23 cellular contexts compared by ENCODE assay signal in genomic region chr1:153518562-153518961, GRCh38. TPM values are rescaled to one million over a fixed set of nuclear protein-coding genes. Genes with fewer than 3 reads are reported as not detected.
DNase-seq lines count a peak whose midpoint lies in the region; ATAC-seq, FAIRE-seq and TF ChIP-seq lines count a peak whose summit lies in the region.
"Had no signal": no experiment of that assay in that cellular context is flagged by ENCODE, and none has a peak within 500 bp of the region (broad histone marks: within the 10 kb centered on the region; RNA-seq: fewer than 3 reads in every experiment).

No MANE protein-coding gene starts in this region.

- H4K20me1 ChIP-seq in HepG2 (ENCODE audit: insufficient read depth, low read length), result no peaks in the 10 kb centered on the region

- no peak overlapping the region for H3K4me3 Mint-ChIP-seq in activated T-helper 17 cell treated with anti-CD3 and anti-CD28 coated beads, Interleukin-2, amount 50 U/mL, for 72 hours
- H3K4me3 Mint-ChIP-seq in type B pancreatic cell, result peak overlapping the region; percentile 21
- H3K4me3 Mint-ChIP-seq: activated CD4-positive, alpha-beta memory T cell treated with anti-CD3 and anti-CD28 coated beads, Interleukin-2, amount 10 ng/mL, durations not matched to agents 7 days and 5 days; activated naive CD8-positive, alpha-beta T cell treated with anti-CD3 and anti-CD28 coated beads for 36 hours; stimulated activated naive CD8-positive, alpha-beta T cell treated with anti-CD3 and anti-CD28 coated beads, Interleukin-15, Interleukin-2, amounts not matched to agents 100 ng/mL and 50 ng/mL, for 24 hours had no signal

- H3K27ac ChIP-seq in HepG2 (ENCODE audit: extremely low read length, insufficient read depth, low read length) (no peak overlapping the region), right lobe of liver (no peak overlapping the region), thyroid gland (no peak overlapping the region)
- H3K27ac ChIP-seq: 22Rv1, dorsolateral prefrontal cortex, WERI-Rb-1 had no signal

- no peak for TF ChIP-seq RAD21 in HepG2 (CRISPR knock-in tag; IDR thresholded peaks at IDR 0.05)

- in situ Hi-C loops in HepG2 (cut with HindIII; ENCODE audit: extremely low pct_ligation_motif_present, low pct_unique_long_range_greater_than_20kb), result loop anchor here (10.0 kb wide), 2 partner anchors 226 to 256 kb away; partner anchors contain the start of gene SLC27A3

- H3K9me3 Mint-ChIP-seq in activated T-helper 17 cell treated with anti-CD3 and anti-CD28 coated beads, Interleukin-2, amount 50 U/mL, for 72 hours, result no peaks in the 10 kb centered on the region
- H3K9me3 Mint-ChIP-seq in type B pancreatic cell, result no peaks in the 10 kb centered on the region
- H3K9me3 Mint-ChIP-seq: activated CD4-positive, alpha-beta memory T cell treated with anti-CD3 and anti-CD28 coated beads, Interleukin-2, amount 10 ng/mL, durations not matched to agents 7 days and 5 days; activated naive CD8-positive, alpha-beta T cell treated with anti-CD3 and anti-CD28 coated beads for 36 hours; stimulated activated naive CD8-positive, alpha-beta T cell treated with anti-CD3 and anti-CD28 coated beads, Interleukin-15, Interleukin-2, amounts not matched to agents 100 ng/mL and 50 ng/mL, for 24 hours had no signal

- peak overlapping the region; percentile 43 for H3K27ac Mint-ChIP-seq in activated T-helper 17 cell treated with anti-CD3 and anti-CD28 coated beads, Interleukin-2, amount 50 U/mL, for 72 hours
- peak overlapping the region; percentile 97 for H3K27ac Mint-ChIP-seq in type B pancreatic cell
- H3K27ac Mint-ChIP-seq: activated CD4-positive, alpha-beta memory T cell treated with anti-CD3 and anti-CD28 coated beads, Interleukin-2, amount 10 ng/mL, durations not matched to agents 7 days and 5 days; activated naive CD8-positive, alpha-beta T cell treated with anti-CD3 and anti-CD28 coated beads for 36 hours; stimulated activated naive CD8-positive, alpha-beta T cell treated with anti-CD3 and anti-CD28 coated beads, Interleukin-15, Interleukin-2, amounts not matched to agents 100 ng/mL and 50 ng/mL, for 24 hours had no signal

- no peaks in the 10 kb centered on the region for H3K9me3 ChIP-seq in HepG2 (ENCODE audit: low read length)
- no peaks in the 10 kb centered on the region for H3K9me3 ChIP-seq in right lobe of liver
- no peaks in the 10 kb centered on the region for H3K9me3 ChIP-seq in thyroid gland

- no peaks in the 10 kb centered on the region; a peak in 2 of 5 replicates for H3K27me3 ChIP-seq in HepG2 (ENCODE audit: control insufficient read depth in 1 of 2, insufficient read depth in 2 of 2, low read length in 2 of 2)
- no peaks in the 10 kb centered on the region for H3K27me3 ChIP-seq in right lobe of liver
- no peaks in the 10 kb centered on the region for H3K27me3 ChIP-seq in thyroid gland
- H3K27me3 ChIP-seq: dorsolateral prefrontal cortex had no signal

- H3K4me1 ChIP-seq in HepG2 (ENCODE audit: insufficient read depth, low read length) (no peaks in the 10 kb centered on the region), right lobe of liver (no peaks in the 10 kb centered on the region), thyroid gland (peaks cover 0 to 10% of the 10 kb centered on the region in 2 donors)

- H2AFZ ChIP-seq in HepG2 (ENCODE audit: low read length), result no peak overlapping the region

- no peaks in the 10 kb centered on the region for H3K27me3 Mint-ChIP-seq in activated T-helper 17 cell treated with anti-CD3 and anti-CD28 coated beads, Interleukin-2, amount 50 U/mL, for 72 hours
- H3K27me3 Mint-ChIP-seq in type B pancreatic cell, result no peaks in the 10 kb centered on the region
- H3K27me3 Mint-ChIP-seq: activated naive CD8-positive, alpha-beta T cell treated with anti-CD3 and anti-CD28 coated beads for 36 hours; stimulated activated naive CD8-positive, alpha-beta T cell treated with anti-CD3 and anti-CD28 coated beads, Interleukin-15, Interleukin-2, amounts not matched to agents 100 ng/mL and 50 ng/mL, for 24 hours had no signal

- ATAC-seq in HepG2, result no peak
- ATAC-seq in right lobe of liver, result no peak
- no peak for ATAC-seq in activated T-helper 17 cell treated with anti-CD3 and anti-CD28 coated beads, Interleukin-2, amount 50 U/mL, for 72 hours (replicated peaks)
- ATAC-seq: esophagus mucosa, HCT116 had no signal

- DNase-seq in HepG2 (ENCODE audit: low spot score), result no peak
- DNase-seq in right lobe of liver, result no peak
- DNase-seq in type B pancreatic cell (ENCODE audit: extremely low spot score, unreplicated experiment), result no peak
- DNase-seq in thyroid gland, result no peak
- DNase-seq in occipital lobe (lab: John Stamatoyannopoulos, UW), result no peak
- DNase-seq: activated CD4-positive, alpha-beta memory T cell treated with anti-CD3 and anti-CD28 coated beads, Interleukin-2, amount 10 ng/mL, durations not matched to agents 7 days and 5 days; activated naive CD8-positive, alpha-beta T cell treated with anti-CD3 and anti-CD28 coated beads for 36 hours; activated T-cell treated with anti-CD3 and anti-CD28 coated beads, Interleukin-2, amount 50 U/mL, for 48 hours; DMS53; dorsolateral prefrontal cortex; NCI-H526 treated with DMSO at 0.1 percent for 48 hours had no signal

- no TSS peak for BruUV-seq in HepG2 (replicated peaks; lab: Mats Ljungman, UMichigan)

- TF ChIP-seq POLR2A in HepG2 (IDR thresholded peaks at IDR 0.05; ENCODE audit: insufficient read depth in 1 of 2, low read depth in 2 of 2, low read length in 2 of 2) (no peak), right lobe of liver (IDR thresholded peaks at IDR 0.05) (no peak), thyroid gland (IDR thresholded peaks at IDR 0.05) (no peak)

- no peak for TF ChIP-seq CTCF in HepG2 (CRISPR knock-in tag; IDR thresholded peaks at IDR 0.05)
- no peak for TF ChIP-seq CTCF in right lobe of liver (IDR thresholded peaks at IDR 0.05)
- no peak for TF ChIP-seq CTCF in type B pancreatic cell (conservative IDR thresholded peaks at IDR 0.05)
- TF ChIP-seq CTCF in thyroid gland (IDR thresholded peaks at IDR 0.05), result no peak

- no peaks in the 10 kb centered on the region for H3K4me1 Mint-ChIP-seq in activated T-helper 17 cell treated with anti-CD3 and anti-CD28 coated beads, Interleukin-2, amount 50 U/mL, for 72 hours
- H3K4me1 Mint-ChIP-seq in type B pancreatic cell (ENCODE audit: unreplicated experiment), result peaks cover 25% of the 10 kb centered on the region

- TF ChIP-seq EP300 in HepG2 (IDR thresholded peaks at IDR 0.05; ENCODE audit: low read depth in 2 of 2, low read length in 2 of 2) (no peak), HepG2 (CRISPR knock-in tag; IDR thresholded peaks at IDR 0.05; ENCODE audit: borderline replicate concordance) (no peak)

- H3K4me3 ChIP-seq in HepG2 (replicated peaks in 1 of 3; ENCODE audit: insufficient read depth in 1 of 3, low read depth in 2 of 3, low read length in 3 of 3) (no peak overlapping the region), right lobe of liver (no peak overlapping the region), thyroid gland (replicated peaks in 1 of 3) (no peak overlapping the region)
- H3K4me3 ChIP-seq: dorsolateral prefrontal cortex, lung had no signal

- H3K79me2 ChIP-seq in HepG2 (ENCODE audit: insufficient read depth, low read length), result no peaks in the 10 kb centered on the region

- H3K36me3 ChIP-seq in HepG2 (replicated peaks in 1 of 2; ENCODE audit: control insufficient read depth in 1 of 2, insufficient read depth in 2 of 2, low read length in 2 of 2), result no peaks in the 10 kb centered on the region
- no peaks in the 10 kb centered on the region for H3K36me3 ChIP-seq in right lobe of liver
- no peaks in the 10 kb centered on the region for H3K36me3 ChIP-seq in thyroid gland
- H3K36me3 ChIP-seq: WERI-Rb-1 had no signal

- no peak overlapping the region for H3K4me2 ChIP-seq in HepG2 (ENCODE audit: low read depth, low read length)

- no peak for FAIRE-seq in HepG2 (lab: Jason Lieb, UNC)
- FAIRE-seq: bronchial epithelial cell, HTR-8/SVneo had no signal

- no peak overlapping the region for H3K9ac ChIP-seq in HepG2 (ENCODE audit: insufficient read depth, low read depth, low read length)

- H3K36me3 Mint-ChIP-seq in activated T-helper 17 cell treated with anti-CD3 and anti-CD28 coated beads, Interleukin-2, amount 50 U/mL, for 72 hours (ENCODE audit: low read depth), result no peaks in the 10 kb centered on the region
- no peaks in the 10 kb centered on the region for H3K36me3 Mint-ChIP-seq in type B pancreatic cell
- H3K36me3 Mint-ChIP-seq: activated naive CD8-positive, alpha-beta T cell treated with anti-CD3 and anti-CD28 coated beads for 36 hours had no signal

- intact Hi-C loops in HepG2 (cut with micrococcal nuclease; ENCODE audit: unreplicated experiment) (no loop called here), right lobe of liver (cut with DNase I) (loop anchor here in 1 of 2 donors (10.0 kb wide), 1 partner anchor 46 kb away; the partner anchor contains the start of gene S100A2), thyroid gland (cut with DNase I) (no loop called here)

- POLR2A ChIA-PET in HepG2 (lab: Yijun Ruan, JAX), result no interaction called here

- CTCF ChIA-PET in HepG2 (lab: Yijun Ruan, JAX; ENCODE audit: low intra/inter-chr PET ratio, low total read pairs), result no interaction called here

RNA-seq across cellular contexts. Expression of gene S100A6, which starts 17.2 kb away (rescaled TPM):
- 85.0 and 87.3 TPM in 2 replicates for total RNA-seq in HepG2 (2016; rRNA removed; fragmentation: Illumina TruSeq; extraction: Trizol)
- 95.2 and 111 TPM in 2 replicates for total RNA-seq in HepG2 (2016; cell fraction: cytosol; rRNA removed; fragmentation: Illumina TruSeq; extraction: Trizol; ENCODE audit: low read depth)
- total RNA-seq in HepG2 (2016; cell fraction: insoluble cytoplasmic fraction; rRNA removed; fragmentation: Illumina TruSeq; extraction: Trizol), result 89.3 and 95.9 TPM in 2 replicates
- 73.2 and 86.0 TPM in 2 replicates for total RNA-seq in HepG2 (2016; cell fraction: membrane; rRNA removed; fragmentation: Illumina TruSeq; extraction: Trizol)
- total RNA-seq in HepG2 (2016; cell fraction: nucleus; rRNA removed; fragmentation: Illumina TruSeq; extraction: Trizol), result 41.0 and 44.0 TPM in 2 replicates
- polyA plus RNA-seq in HepG2 (2011; rRNA removed), result 72.9 and 82.2 TPM in 2 replicates
- polyA plus RNA-seq in HepG2 (2011; cell fraction: cytosol; rRNA removed), result 27.1 and 54.2 TPM in 2 replicates
- 21.4 and 24.5 TPM in 2 replicates for polyA plus RNA-seq in HepG2 (2011; cell fraction: nucleus; rRNA removed)
- polyA plus RNA-seq in HepG2 (2012), result 25.8 and 48.9 TPM in 2 replicates
- polyA plus RNA-seq in HepG2 (2016; cell fraction: cytosol; fragmentation: Illumina TruSeq; extraction: Trizol; ENCODE audit: low read depth), result 88.0 and 125 TPM in 2 replicates
- 75.5 and 87.1 TPM in 2 replicates for polyA plus RNA-seq in HepG2 (2016; cell fraction: insoluble cytoplasmic fraction; fragmentation: Illumina TruSeq; extraction: Trizol; ENCODE audit: low read depth)
- polyA plus RNA-seq in HepG2 (2016; cell fraction: membrane; fragmentation: Illumina TruSeq; extraction: Trizol; ENCODE audit: low read depth), result 64.5 and 81.1 TPM in 2 replicates
- polyA plus RNA-seq in HepG2 (2016; cell fraction: nucleus; fragmentation: Illumina TruSeq; extraction: Trizol; ENCODE audit: insufficient read depth, low read depth), result 81.0 and 88.7 TPM in 2 replicates
- 67.0 and 985 TPM in 2 replicates for polyA minus RNA-seq in HepG2 (2011; rRNA and poly(A)+ RNA removed; ENCODE audit: low replicate concordance)
- 46.8 and 61.9 TPM in 2 replicates for polyA minus RNA-seq in HepG2 (2011; cell fraction: cytosol; rRNA and poly(A)+ RNA removed)
- 10.4 and 13.5 TPM in 2 replicates for polyA minus RNA-seq in HepG2 (2011; cell fraction: nucleus; rRNA and poly(A)+ RNA removed)
- 10 to 100 TPM in 5 of 6 experiments, 1 to 10 TPM in 1; 6.6 to 24.0 (median 12.0) TPM for total RNA-seq in right lobe of liver
- total RNA-seq in activated T-helper 17 cell treated with anti-CD3 and anti-CD28 coated beads, Interleukin-2, amount 50 U/mL, for 72 hours, result 100 to 1,000 TPM; 530 to 753 TPM
- total RNA-seq in type B pancreatic cell (ENCODE audit: low replicate concordance), result 21.9 and 1,154 TPM in 2 replicates
- total RNA-seq in thyroid gland, result 100 to 1,000 TPM; 128 to 573 (median 360) TPM
- 9.2 TPM for total RNA-seq in occipital lobe
- polyA plus RNA-seq: neural cell had no signal

RNA-seq across cellular contexts. Expression of gene S100A5, which starts 22.2 kb away (rescaled TPM):
- total RNA-seq in HepG2 (2016; rRNA removed; fragmentation: Illumina TruSeq; extraction: Trizol), result not detected in 2 replicates
- not detected in 2 replicates for total RNA-seq in HepG2 (2016; cell fraction: cytosol; rRNA removed; fragmentation: Illumina TruSeq; extraction: Trizol; ENCODE audit: low read depth)
- not detected in 2 replicates for total RNA-seq in HepG2 (2016; cell fraction: insoluble cytoplasmic fraction; rRNA removed; fragmentation: Illumina TruSeq; extraction: Trizol)
- total RNA-seq in HepG2 (2016; cell fraction: membrane; rRNA removed; fragmentation: Illumina TruSeq; extraction: Trizol), result not detected in 2 replicates
- not detected in 2 replicates for total RNA-seq in HepG2 (2016; cell fraction: nucleus; rRNA removed; fragmentation: Illumina TruSeq; extraction: Trizol)
- polyA plus RNA-seq in HepG2 (2011; rRNA removed), result not detected in 2 replicates
- not detected in 2 replicates for polyA plus RNA-seq in HepG2 (2011; cell fraction: cytosol; rRNA removed)
- polyA plus RNA-seq in HepG2 (2011; cell fraction: nucleus; rRNA removed), result 0.71 TPM in 1 of 2 replicates, not detected in the other
- not detected in 2 replicates for polyA plus RNA-seq in HepG2 (2012)
- not detected in 2 replicates for polyA plus RNA-seq in HepG2 (2016; cell fraction: cytosol; fragmentation: Illumina TruSeq; extraction: Trizol; ENCODE audit: low read depth)
- polyA plus RNA-seq in HepG2 (2016; cell fraction: insoluble cytoplasmic fraction; fragmentation: Illumina TruSeq; extraction: Trizol; ENCODE audit: low read depth), result not detected in 2 replicates
- polyA plus RNA-seq in HepG2 (2016; cell fraction: membrane; fragmentation: Illumina TruSeq; extraction: Trizol; ENCODE audit: low read depth), result not detected in 2 replicates
- not detected in 2 replicates for polyA plus RNA-seq in HepG2 (2016; cell fraction: nucleus; fragmentation: Illumina TruSeq; extraction: Trizol; ENCODE audit: insufficient read depth, low read depth)
- polyA minus RNA-seq in HepG2 (2011; rRNA and poly(A)+ RNA removed; ENCODE audit: low replicate concordance), result not detected in 2 replicates
- polyA minus RNA-seq in HepG2 (2011; cell fraction: cytosol; rRNA and poly(A)+ RNA removed), result not detected in 2 replicates
- not detected in 2 replicates for polyA minus RNA-seq in HepG2 (2011; cell fraction: nucleus; rRNA and poly(A)+ RNA removed)
- total RNA-seq in right lobe of liver, result not detected
- 1 to 10 TPM; 3.2 to 9.6 TPM for total RNA-seq in activated T-helper 17 cell treated with anti-CD3 and anti-CD28 coated beads, Interleukin-2, amount 50 U/mL, for 72 hours
- total RNA-seq in type B pancreatic cell (ENCODE audit: low replicate concordance), result 0.62 TPM in 1 of 2 replicates, not detected in the other
- total RNA-seq in thyroid gland, result 10 to 100 TPM in 1 of 4 donors, 1 to 10 TPM in 3; 2.2 to 12.6 (median 6.5) TPM
- not detected for total RNA-seq in occipital lobe
- total RNA-seq: bronchial epithelial cell, esophagus mucosa, glomerular endothelial cell, urinary bladder had no signal
- polyA plus RNA-seq: neural cell had no signal

RNA-seq across cellular contexts. Expression of gene S100A4, which starts 27.0 kb away (rescaled TPM):
- total RNA-seq in HepG2 (2016; rRNA removed; fragmentation: Illumina TruSeq; extraction: Trizol) (20.2 and 24.5 TPM in 2 replicates), right lobe of liver (10 to 100 TPM in 4 of 6 experiments, 1 to 10 TPM in 2; 7.6 to 21.6 (median 14.0) TPM), type B pancreatic cell (ENCODE audit: low replicate concordance) (61.0 and 200 TPM in 2 replicates), thyroid gland (100 to 1,000 TPM in 2 of 4 donors, 10 to 100 TPM in 2; 57.3 to 251 (median 133) TPM), occipital lobe (0.62 TPM)
- total RNA-seq in HepG2 (2016; cell fraction: cytosol; rRNA removed; fragmentation: Illumina TruSeq; extraction: Trizol; ENCODE audit: low read depth), result 10.5 and 12.8 TPM in 2 replicates
- 20.9 and 28.0 TPM in 2 replicates for total RNA-seq in HepG2 (2016; cell fraction: insoluble cytoplasmic fraction; rRNA removed; fragmentation: Illumina TruSeq; extraction: Trizol)
- 10.0 and 12.0 TPM in 2 replicates for total RNA-seq in HepG2 (2016; cell fraction: membrane; rRNA removed; fragmentation: Illumina TruSeq; extraction: Trizol)
- 9.7 and 12.1 TPM in 2 replicates for total RNA-seq in HepG2 (2016; cell fraction: nucleus; rRNA removed; fragmentation: Illumina TruSeq; extraction: Trizol)
- polyA plus RNA-seq in HepG2 (2011; rRNA removed), result 9.6 and 12.9 TPM in 2 replicates
- polyA plus RNA-seq in HepG2 (2011; cell fraction: cytosol; rRNA removed), result 9.3 and 18.7 TPM in 2 replicates
- polyA plus RNA-seq in HepG2 (2011; cell fraction: nucleus; rRNA removed), result 3.3 and 3.4 TPM in 2 replicates
- 6.0 and 7.5 TPM in 2 replicates for polyA plus RNA-seq in HepG2 (2012)
- polyA plus RNA-seq in HepG2 (2016; cell fraction: cytosol; fragmentation: Illumina TruSeq; extraction: Trizol; ENCODE audit: low read depth), result 9.9 and 13.6 TPM in 2 replicates
- polyA plus RNA-seq in HepG2 (2016; cell fraction: insoluble cytoplasmic fraction; fragmentation: Illumina TruSeq; extraction: Trizol; ENCODE audit: low read depth), result 25.0 and 26.5 TPM in 2 replicates
- 7.8 and 8.2 TPM in 2 replicates for polyA plus RNA-seq in HepG2 (2016; cell fraction: membrane; fragmentation: Illumina TruSeq; extraction: Trizol; ENCODE audit: low read depth)
- 13.5 and 17.9 TPM in 2 replicates for polyA plus RNA-seq in HepG2 (2016; cell fraction: nucleus; fragmentation: Illumina TruSeq; extraction: Trizol; ENCODE audit: insufficient read depth, low read depth)
- 2.2 and 807 TPM in 2 replicates for polyA minus RNA-seq in HepG2 (2011; rRNA and poly(A)+ RNA removed; ENCODE audit: low replicate concordance)
- 4.3 and 4.7 TPM in 2 replicates for polyA minus RNA-seq in HepG2 (2011; cell fraction: cytosol; rRNA and poly(A)+ RNA removed)
- polyA minus RNA-seq in HepG2 (2011; cell fraction: nucleus; rRNA and poly(A)+ RNA removed), result 3.5 and 4.6 TPM in 2 replicates
- total RNA-seq in activated T-helper 17 cell treated with anti-CD3 and anti-CD28 coated beads, Interleukin-2, amount 50 U/mL, for 72 hours, result 1,000 to 10,000 TPM; 1,035 to 1,445 TPM
- polyA plus RNA-seq: neural cell had no signal

RNA-seq across cellular contexts. Expression of gene S100A3, which starts 30.5 kb away (rescaled TPM):
- total RNA-seq in HepG2 (2016; rRNA removed; fragmentation: Illumina TruSeq; extraction: Trizol), result 2.5 and 2.8 TPM in 2 replicates
- total RNA-seq in HepG2 (2016; cell fraction: cytosol; rRNA removed; fragmentation: Illumina TruSeq; extraction: Trizol; ENCODE audit: low read depth), result 1.4 and 1.9 TPM in 2 replicates
- total RNA-seq in HepG2 (2016; cell fraction: insoluble cytoplasmic fraction; rRNA removed; fragmentation: Illumina TruSeq; extraction: Trizol), result 2.1 and 3.0 TPM in 2 replicates
- 1.7 and 2.1 TPM in 2 replicates for total RNA-seq in HepG2 (2016; cell fraction: membrane; rRNA removed; fragmentation: Illumina TruSeq; extraction: Trizol)
- 0.63 and 0.65 TPM in 2 replicates for total RNA-seq in HepG2 (2016; cell fraction: nucleus; rRNA removed; fragmentation: Illumina TruSeq; extraction: Trizol)
- 3.6 and 4.5 TPM in 2 replicates for polyA plus RNA-seq in HepG2 (2011; rRNA removed)
- 3.2 and 7.2 TPM in 2 replicates for polyA plus RNA-seq in HepG2 (2011; cell fraction: cytosol; rRNA removed)
- polyA plus RNA-seq in HepG2 (2011; cell fraction: nucleus; rRNA removed), result 1.4 and 1.7 TPM in 2 replicates
- 0.36 and 0.80 TPM in 2 replicates for polyA plus RNA-seq in HepG2 (2012)
- 1.4 and 2.2 TPM in 2 replicates for polyA plus RNA-seq in HepG2 (2016; cell fraction: cytosol; fragmentation: Illumina TruSeq; extraction: Trizol; ENCODE audit: low read depth)
- polyA plus RNA-seq in HepG2 (2016; cell fraction: insoluble cytoplasmic fraction; fragmentation: Illumina TruSeq; extraction: Trizol; ENCODE audit: low read depth), result 3.6 and 3.7 TPM in 2 replicates
- 1.8 TPM in 2 replicates for polyA plus RNA-seq in HepG2 (2016; cell fraction: membrane; fragmentation: Illumina TruSeq; extraction: Trizol; ENCODE audit: low read depth)
- 2.5 and 2.6 TPM in 2 replicates for polyA plus RNA-seq in HepG2 (2016; cell fraction: nucleus; fragmentation: Illumina TruSeq; extraction: Trizol; ENCODE audit: insufficient read depth, low read depth)
- polyA minus RNA-seq in HepG2 (2011; rRNA and poly(A)+ RNA removed; ENCODE audit: low replicate concordance), result 5.2 and 5.8 TPM in 2 replicates
- polyA minus RNA-seq in HepG2 (2011; cell fraction: cytosol; rRNA and poly(A)+ RNA removed), result 1.8 TPM in 1 of 2 replicates, not detected in the other
- 0.90 TPM in 1 of 2 replicates, not detected in the other for polyA minus RNA-seq in HepG2 (2011; cell fraction: nucleus; rRNA and poly(A)+ RNA removed)
- total RNA-seq in right lobe of liver, result under 1 TPM in 1 of 6 experiments, not detected in 5; 0.29 TPM
- not detected for total RNA-seq in activated T-helper 17 cell treated with anti-CD3 and anti-CD28 coated beads, Interleukin-2, amount 50 U/mL, for 72 hours
- total RNA-seq in type B pancreatic cell (ENCODE audit: low replicate concordance), result 1.4 and 2.8 TPM in 2 replicates
- total RNA-seq in thyroid gland, result 1 to 10 TPM in 1 of 4 donors, under 1 TPM in 1, not detected in 2; 0.83 to 1.7 TPM
- total RNA-seq in occipital lobe, result not detected
- total RNA-seq: activated CD4-positive, alpha-beta memory T cell treated with anti-CD3 and anti-CD28 coated beads, Interleukin-2, amount 10 ng/mL, durations not matched to agents 7 days and 5 days; activated naive CD8-positive, alpha-beta T cell treated with anti-CD3 and anti-CD28 coated beads for 36 hours; urinary bladder had no signal
- polyA plus RNA-seq: neural cell had no signal

RNA-seq across cellular contexts. Expression of gene S100A2, which starts 47.1 kb away (rescaled TPM):
- total RNA-seq in HepG2 (2016; rRNA removed; fragmentation: Illumina TruSeq; extraction: Trizol), result 1.2 and 1.4 TPM in 2 replicates
- 2.0 and 3.0 TPM in 2 replicates for total RNA-seq in HepG2 (2016; cell fraction: cytosol; rRNA removed; fragmentation: Illumina TruSeq; extraction: Trizol; ENCODE audit: low read depth)
- total RNA-seq in HepG2 (2016; cell fraction: insoluble cytoplasmic fraction; rRNA removed; fragmentation: Illumina TruSeq; extraction: Trizol), result 1.6 and 2.1 TPM in 2 replicates
- total RNA-seq in HepG2 (2016; cell fraction: membrane; rRNA removed; fragmentation: Illumina TruSeq; extraction: Trizol), result 2.0 and 2.6 TPM in 2 replicates
- 0.50 and 1.2 TPM in 2 replicates for total RNA-seq in HepG2 (2016; cell fraction: nucleus; rRNA removed; fragmentation: Illumina TruSeq; extraction: Trizol)
- polyA plus RNA-seq in HepG2 (2011; rRNA removed), result 1.2 and 1.4 TPM in 2 replicates
- 1.2 and 1.7 TPM in 2 replicates for polyA plus RNA-seq in HepG2 (2011; cell fraction: cytosol; rRNA removed)
- polyA plus RNA-seq in HepG2 (2011; cell fraction: nucleus; rRNA removed), result 0.52 and 0.93 TPM in 2 replicates
- 0.30 and 1.1 TPM in 2 replicates for polyA plus RNA-seq in HepG2 (2012)
- 1.6 and 1.8 TPM in 2 replicates for polyA plus RNA-seq in HepG2 (2016; cell fraction: cytosol; fragmentation: Illumina TruSeq; extraction: Trizol; ENCODE audit: low read depth)
- 1.6 TPM in 2 replicates for polyA plus RNA-seq in HepG2 (2016; cell fraction: insoluble cytoplasmic fraction; fragmentation: Illumina TruSeq; extraction: Trizol; ENCODE audit: low read depth)
- 1.9 and 2.6 TPM in 2 replicates for polyA plus RNA-seq in HepG2 (2016; cell fraction: membrane; fragmentation: Illumina TruSeq; extraction: Trizol; ENCODE audit: low read depth)
- 1.4 and 1.6 TPM in 2 replicates for polyA plus RNA-seq in HepG2 (2016; cell fraction: nucleus; fragmentation: Illumina TruSeq; extraction: Trizol; ENCODE audit: insufficient read depth, low read depth)
- 8.7 TPM in 1 of 2 replicates, not detected in the other for polyA minus RNA-seq in HepG2 (2011; rRNA and poly(A)+ RNA removed; ENCODE audit: low replicate concordance)
- not detected in 2 replicates for polyA minus RNA-seq in HepG2 (2011; cell fraction: cytosol; rRNA and poly(A)+ RNA removed)
- 0.99 TPM in 1 of 2 replicates, not detected in the other for polyA minus RNA-seq in HepG2 (2011; cell fraction: nucleus; rRNA and poly(A)+ RNA removed)
- total RNA-seq in right lobe of liver, result not detected
- 10 to 100 TPM; 10.1 to 10.7 TPM for total RNA-seq in activated T-helper 17 cell treated with anti-CD3 and anti-CD28 coated beads, Interleukin-2, amount 50 U/mL, for 72 hours
- total RNA-seq in type B pancreatic cell (ENCODE audit: low replicate concordance), result 0.75 and 2.4 TPM in 2 replicates
- total RNA-seq in thyroid gland, result 10 to 100 TPM in 1 of 4 donors, 1 to 10 TPM in 3; 2.6 to 10.1 (median 5.9) TPM
- total RNA-seq in occipital lobe, result not detected
- polyA plus RNA-seq: neural cell had no signal
